Comparison of ENCODE assay signal across 9 cellular contexts in genomic region chr1:40316595-40317393, GRCh38. TPM values are rescaled to one million over a fixed set of nuclear protein-coding genes. Genes with fewer than 3 reads are reported as not detected.
A peak's percentile ranks its signal among the peaks of the same experiment; 100 is the strongest.
DNase-seq lines count a peak whose midpoint lies in the region; ATAC-seq and TF ChIP-seq lines count a peak whose summit lies in the region.
"Had no signal": no experiment of that assay in that cellular context is flagged by ENCODE, and none has a peak within 500 bp of the region (broad histone marks: within the 10 kb centered on the region; RNA-seq: fewer than 3 reads in every experiment).

COL9A2 (minus strand) TSS chr1:40317286; CDS start chr1:40317197, 89 bp downstream.

- 3 to 8% methylated on average over 7 to 20 of the region's 84 CpGs for WGBS in tibial nerve, 2 donors

- peak; percentile 67 for ATAC-seq in PC-3
- peak; percentile 30 for ATAC-seq in omental fat pad (ENCODE audit: low FRiP score)
- ATAC-seq in HG02763 (IDR thresholded peaks at IDR 0.05; ENCODE audit: unreplicated experiment): no peak
- no peak for ATAC-seq in HG03039 (IDR thresholded peaks at IDR 0.05; ENCODE audit: unreplicated experiment)

- peak in 1 of 2 donors; percentile 21 for TF ChIP-seq EP300 in tibial nerve (IDR thresholded peaks at IDR 0.05)

- CTCF ChIA-PET in PC-3 (lab: Charles Lee): interaction anchor here (0.9 to 1.3 kb wide), 2 partner anchors 22 to 88 kb away, joined by 3 read pairs; no protein-coding TSS in a partner anchor

- no peaks in the 10 kb centered on the region for H4K20me1 ChIP-seq in PC-3 (ENCODE audit: low read length)

- no peak for TF ChIP-seq CTCF in PC-3 (conservative IDR thresholded peaks at IDR 0.05; ENCODE audit: low read depth, low read length)
- TF ChIP-seq CTCF in omental fat pad (IDR thresholded peaks at IDR 0.05): no peak
- no peak for TF ChIP-seq CTCF in tibial nerve (IDR thresholded peaks at IDR 0.05)

- H3K4me1 ChIP-seq in PC-3 (ENCODE audit: insufficient read depth, low read length) (no peaks in the 10 kb centered on the region), tibial nerve (peaks cover 0 to 31% (median 16%) of the 10 kb centered on the region in 4 donors)

- DNase-seq in GM19238 (ENCODE audit: insufficient read length, low spot score) (peak; percentile 43), PC-3 (peak; percentile 45), glomerular visceral epithelial cell (ENCODE audit: extremely low spot score) (peak; percentile 27), omental fat pad (ENCODE audit: low spot score) (no peak), tibial nerve (ENCODE audit: low spot score in 2 of 2) (peak in 1 of 2 donors; percentile 46)
- DNase-seq in activated effector memory CD4-positive, alpha-beta T cell treated with anti-CD3 and anti-CD28 coated beads, Interleukin-2, amount 50 U/mL, for 16 hours: peak; percentile 86

- H3K9me3 ChIP-seq in PC-3 (ENCODE audit: low read length): no peaks in the 10 kb centered on the region
- no peaks in the 10 kb centered on the region for H3K9me3 ChIP-seq in tibial nerve

- POLR2A ChIA-PET in PC-3 (lab: Charles Lee; ENCODE audit: unreplicated experiment): no interaction called here

- H3K27me3 ChIP-seq in PC-3 (ENCODE audit: low read length) (no peaks in the 10 kb centered on the region), tibial nerve (peaks cover 0 to 27% of the 10 kb centered on the region in 2 donors)

- peak within 1 kb of the TSS; percentile 100 for H2AFZ ChIP-seq in PC-3 (ENCODE audit: low read length)

- TF ChIP-seq POLR2A in tibial nerve (IDR thresholded peaks at IDR 0.05): no peak

- H3K79me2 ChIP-seq in PC-3 (ENCODE audit: low read length): no peaks in the 10 kb centered on the region

- H3K4me2 ChIP-seq in PC-3 (ENCODE audit: low read length): peak within 1 kb of the TSS; percentile 98

- peak within 1 kb of the TSS; percentile 37 for H3K9ac ChIP-seq in PC-3 (ENCODE audit: low read length)

- no TSS peak for BruUV-seq in PC-3 (replicated peaks; lab: Mats Ljungman, UMichigan)

- H3K4me3 ChIP-seq in PC-3 (ENCODE audit: low read length) (peak within 1 kb of the TSS; percentile 87), tibial nerve (peak within 1 kb of the TSS; percentile 14 to 48 (median 40))

- H3K27ac ChIP-seq in PC-3 (ENCODE audit: low read length): no peak within 1 kb of the TSS
- peak within 1 kb of the TSS; percentile 0 to 62 (median 42) for H3K27ac ChIP-seq in tibial nerve
- H3K27ac ChIP-seq: epithelial cell of prostate had no signal

- H3K36me3 ChIP-seq in PC-3 (ENCODE audit: low read depth, low read length): no peaks in the 10 kb centered on the region
- H3K36me3 ChIP-seq in tibial nerve: no peaks in the 10 kb centered on the region

- H3K9me2 ChIP-seq in PC-3 (replicated peaks; ENCODE audit: low read length): no peaks in the 10 kb centered on the region

- H3F3A ChIP-seq in PC-3 (ENCODE audit: low read length, unreplicated experiment): no peaks in the 10 kb centered on the region

- intact Hi-C loops in PC-3 (cut with micrococcal nuclease): loop anchor here (5.0 kb wide), 1 partner anchor 174 kb away; no protein-coding TSS in a partner anchor

RNA-seq across cellular contexts. Expression of gene COL9A2, which starts in this region (rescaled TPM):
- total RNA-seq in PC-3 (2014; rRNA removed) (4.4 and 7.0 TPM in 2 replicates), omental fat pad (10 to 100 TPM in 2 of 4 donors, 1 to 10 TPM in 2; 1.6 to 15.6 (median 9.0) TPM), tibial nerve (1 to 10 TPM; 3.3 to 8.8 (median 7.0) TPM)

Comparison
In these comparisons a context has a peak if more than half of its experiments do, and no peak if none do; other contexts are left out.
1. ATAC-seq: peak in PC-3 (single experiment) and omental fat pad (single experiment); none in HG02763 (single experiment) and HG03039 (single experiment).